11 cellular contexts compared by ENCODE assay signal in the genomic region with DNA sequence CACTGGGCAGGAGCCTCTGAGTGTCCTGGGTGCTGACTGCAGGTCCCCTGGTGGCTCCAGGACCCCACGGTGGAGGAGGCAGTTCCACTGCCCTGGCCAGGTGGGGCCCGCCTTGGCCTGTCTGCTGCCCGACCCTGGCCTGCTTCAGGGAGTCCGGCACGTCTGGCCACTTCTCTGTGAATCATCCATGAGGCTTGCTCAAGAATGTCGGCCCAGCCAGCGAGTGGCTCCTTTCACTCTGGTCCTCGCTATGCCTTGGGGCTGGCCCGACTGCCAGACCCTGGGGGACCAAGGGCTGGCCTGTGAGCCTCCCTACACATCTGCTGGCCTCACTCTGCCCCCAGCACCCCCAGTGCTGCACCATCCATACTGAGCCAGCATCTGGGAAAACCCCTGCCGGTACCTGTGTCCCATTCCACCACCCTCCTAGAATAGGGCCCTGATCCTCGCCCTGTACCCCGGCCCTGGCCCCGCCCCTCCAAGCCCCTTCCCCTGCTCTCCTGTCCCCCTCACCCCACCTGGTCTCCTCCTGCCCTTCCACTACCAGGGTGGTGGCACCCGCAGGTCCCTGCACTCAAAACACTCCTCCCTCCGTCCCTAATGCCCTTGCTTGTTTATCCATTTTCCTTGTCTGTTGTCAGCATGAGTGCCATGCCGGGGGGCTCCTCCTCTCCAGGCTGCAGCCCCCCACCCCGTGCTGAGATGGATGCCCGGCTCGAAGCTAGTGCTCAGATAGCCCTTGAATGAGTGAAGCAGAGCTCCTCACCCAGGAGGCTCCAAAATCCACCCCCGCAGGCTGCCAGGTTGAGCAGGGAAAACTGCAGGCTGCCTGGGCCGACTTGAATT. TPM values are rescaled to one million over a fixed set of nuclear protein-coding genes. Genes with fewer than 3 reads are reported as not detected.
A peak's percentile ranks its signal among the peaks of the same experiment; 100 is the strongest.
DNase-seq lines count a peak whose midpoint lies in the region; ATAC-seq and TF ChIP-seq lines count a peak whose summit lies in the region.
"Had no signal": no experiment of that assay in that cellular context is flagged by ENCODE, and none has a peak within 500 bp of the region (broad histone marks: within the 10 kb centered on the region; RNA-seq: fewer than 3 reads in every experiment).

No MANE protein-coding gene starts in this region.

- DNase-seq in AG20443 (ENCODE audit: low spot score) = peak; percentile 94
- DNase-seq in NCI-H226 = peak; percentile 76
- no peak for DNase-seq in esophagus squamous epithelium (lab: John Stamatoyannopoulos, UW)
- no peak for DNase-seq in neuronal stem cell (ENCODE audit: low spot score)
- DNase-seq in dermis blood vessel endothelial cell = no peak
- no peak for DNase-seq in mesendoderm
- DNase-seq: DMS53, heart right ventricle, NCI-H2029 had no signal

- H3K14ac ChIP-seq in neuronal stem cell (ENCODE audit: low read length) = no peak overlapping the region

- ATAC-seq in HG03196 (IDR thresholded peaks at IDR 0.05; ENCODE audit: unreplicated experiment) = no peak
- ATAC-seq in HG02938 (IDR thresholded peaks at IDR 0.05; ENCODE audit: unreplicated experiment) = no peak

- H3K9me3 ChIP-seq in esophagus squamous epithelium (no peaks in the 10 kb centered on the region), neuronal stem cell (replicated peaks in 1 of 2; ENCODE audit: control insufficient read depth in 2 of 2, insufficient read depth in 1 of 2, low read depth in 1 of 2, low read length in 2 of 2) (peaks cover 0 to 1% of the 10 kb centered on the region in 2 donors)
- H3K9me3 ChIP-seq: heart right ventricle had no signal

- H4K91ac ChIP-seq in neuronal stem cell (ENCODE audit: low read depth, low read length, poor library complexity) = no peak overlapping the region

- H3K27ac ChIP-seq in esophagus squamous epithelium (peak overlapping the region; percentile 51 to 79 (median 74)), neuronal stem cell (replicated peaks; ENCODE audit: low read length) (no peak overlapping the region), mesendoderm (ENCODE audit: low read depth, low read length) (no peak overlapping the region)

- H3K4me3 ChIP-seq in esophagus squamous epithelium = peak overlapping the region in 1 of 4 donors; percentile 18
- H3K4me3 ChIP-seq in neuronal stem cell (ENCODE audit: low read length in 2 of 2) = no peak overlapping the region
- no peak overlapping the region for H3K4me3 ChIP-seq in mesendoderm (ENCODE audit: low read length)
- H3K4me3 ChIP-seq: heart right ventricle had no signal

- no peak for TF ChIP-seq POLR2A in esophagus squamous epithelium (IDR thresholded peaks at IDR 0.05)

- TF ChIP-seq CTCF in esophagus squamous epithelium (IDR thresholded peaks at IDR 0.05) = no peak

- H3K18ac ChIP-seq in neuronal stem cell (ENCODE audit: low read length) (peak overlapping the region; percentile 59), mesendoderm (ENCODE audit: low read length) (no peak overlapping the region)

- H3K4me1 ChIP-seq in esophagus squamous epithelium (peaks cover 12 to 42% (median 16%) of the 10 kb centered on the region in 3 donors), neuronal stem cell (ENCODE audit: control insufficient read depth in 2 of 2, insufficient read depth in 1 of 2, low read depth in 1 of 2, low read length in 2 of 2) (no peaks in the 10 kb centered on the region), mesendoderm (ENCODE audit: control insufficient read depth, low read depth, low read length) (no peaks in the 10 kb centered on the region)

- peaks cover 2% of the 10 kb centered on the region for H3K79me1 ChIP-seq in neuronal stem cell (ENCODE audit: low read depth, low read length)
- no peaks in the 10 kb centered on the region for H3K79me1 ChIP-seq in mesendoderm (ENCODE audit: low read length)

- H3K4me2 ChIP-seq in neuronal stem cell (ENCODE audit: insufficient read depth, low read length, poor library complexity, severe bottlenecking) (no peak overlapping the region), mesendoderm (ENCODE audit: low read length) (no peak overlapping the region)

- H3K4ac ChIP-seq in neuronal stem cell (ENCODE audit: low read length) = no peak overlapping the region
- no peak overlapping the region for H3K4ac ChIP-seq in mesendoderm (ENCODE audit: low read depth, low read length)

- 41 to 80% methylated on average over 7 to 8 of the region's 21 CpGs for WGBS in esophagus squamous epithelium, 2 donors
- WGBS in neuronal stem cell (ENCODE audit: extremely low coverage in 2 of 2, insufficient read length in 2 of 2, insufficient replicate concordance in 1 of 2), 2 donors = no CpG with 5 or more reads among the region's 21 CpGs
- no CpG with 5 or more reads among the region's 21 CpGs for WGBS in mesendoderm (ENCODE audit: extremely low coverage, insufficient coverage, low lambda C conversion rate)

- H3K27me3 ChIP-seq in esophagus squamous epithelium (no peaks in the 10 kb centered on the region), neuronal stem cell (ENCODE audit: control insufficient read depth in 3 of 3, insufficient read depth in 3 of 3, low read depth in 1 of 3, low read length in 3 of 3) (peaks cover 0 to 4% (median 0%) of the 10 kb centered on the region in 3 experiments), mesendoderm (ENCODE audit: insufficient read depth, low read length, poor library complexity) (no peaks in the 10 kb centered on the region)
- H3K27me3 ChIP-seq: heart right ventricle had no signal

- H3K36me3 ChIP-seq in esophagus squamous epithelium (peaks cover 0 to 83% (median 0%) of the 10 kb centered on the region in 3 donors), neuronal stem cell (replicated peaks in 1 of 2; ENCODE audit: control insufficient read depth in 2 of 2, insufficient read depth in 2 of 2, low read length in 2 of 2) (no peaks in the 10 kb centered on the region), mesendoderm (ENCODE audit: control insufficient read depth, insufficient read depth, low read length) (no peaks in the 10 kb centered on the region)

- H4K5ac ChIP-seq in mesendoderm (ENCODE audit: low read length) = no peak overlapping the region

- H2AFZ ChIP-seq in neuronal stem cell (ENCODE audit: low read length) = no peak overlapping the region

- no peak overlapping the region for H2BK120ac ChIP-seq in neuronal stem cell (ENCODE audit: low read depth, low read length)
- no peak overlapping the region for H2BK120ac ChIP-seq in mesendoderm (ENCODE audit: low read depth, low read length)

- H3K79me2 ChIP-seq in mesendoderm (ENCODE audit: control insufficient read depth, insufficient read depth, low read length) = no peaks in the 10 kb centered on the region

- H2BK5ac ChIP-seq in neuronal stem cell (ENCODE audit: low read length) (peak overlapping the region; percentile 53), mesendoderm (ENCODE audit: low read length) (no peak overlapping the region)

- no peak overlapping the region for H2BK12ac ChIP-seq in neuronal stem cell (ENCODE audit: low read length)

- no peak overlapping the region for H3K23ac ChIP-seq in neuronal stem cell (ENCODE audit: low read depth, low read length, poor library complexity)
- no peak overlapping the region for H3K23ac ChIP-seq in mesendoderm (ENCODE audit: low read length)

- H2AK5ac ChIP-seq in neuronal stem cell (ENCODE audit: low read depth, low read length) (no peak overlapping the region), mesendoderm (ENCODE audit: low read length) (no peak overlapping the region)

- H2BK15ac ChIP-seq in neuronal stem cell (ENCODE audit: low read length) = no peak overlapping the region
- no peak overlapping the region for H2BK15ac ChIP-seq in mesendoderm (replicated peaks; ENCODE audit: low read depth)

- no peak overlapping the region for H4K8ac ChIP-seq in neuronal stem cell (ENCODE audit: low read depth, low read length)
- H4K8ac ChIP-seq in mesendoderm (ENCODE audit: low read depth, low read length) = no peak overlapping the region

- intact Hi-C loops in esophagus squamous epithelium (cut with DNase I) = no loop called here

- no peak overlapping the region for H3K9ac ChIP-seq in neuronal stem cell (ENCODE audit: low read depth, low read length, poor library complexity)
- H3K9ac ChIP-seq in mesendoderm (ENCODE audit: low read length) = no peak overlapping the region

- no peak overlapping the region for H3K56ac ChIP-seq in mesendoderm (ENCODE audit: low read length)

RNA-seq across cellular contexts. Expression of a gene that starts 35.5 kb away (rescaled TPM):
- total RNA-seq in esophagus squamous epithelium = 10 to 100 TPM; 21.2 to 23.9 (median 23.3) TPM
- polyA plus RNA-seq in neuronal stem cell (2013, experiment 1 of 2) = 3.6 TPM
- 3.3 TPM for polyA plus RNA-seq in neuronal stem cell (2013, experiment 2 of 2)
- 4.4 and 5.1 TPM in 2 replicates for total RNA-seq in dermis blood vessel endothelial cell
- 0.58 TPM for polyA plus RNA-seq in mesendoderm (2013, experiment 1 of 2)
- polyA plus RNA-seq in mesendoderm (2013, experiment 2 of 2) = 0.84 TPM

Comparison
In these comparisons a context has a peak if more than half of its experiments do, and no peak if none do; other contexts are left out.
1. DNase-seq: peak in AG20443 (single experiment) and NCI-H226 (single experiment); none in esophagus squamous epithelium (single experiment), neuronal stem cell (single experiment), dermis blood vessel endothelial cell (single experiment) and mesendoderm (single experiment).
2. H3K27ac ChIP-seq: peak in esophagus squamous epithelium (4 of 4); none in neuronal stem cell (single experiment) and mesendoderm (single experiment).